Comparison of ENCODE assay signal across 15 cellular contexts in genomic region chr7:69892790-69893189, GRCh38.
"Had no signal": no experiment of that assay in that cellular context is flagged by ENCODE, and none has a peak within 500 bp of the region (broad histone marks: within the 10 kb centered on the region; RNA-seq: fewer than 3 reads in every experiment).

No MANE protein-coding gene starts in this region.

- H3K27me3 ChIP-seq: left lung had no signal

- H3K4me3 ChIP-seq: left lung, psoas muscle had no signal

- H3K36me3 Mint-ChIP-seq: activated CD4-positive, alpha-beta memory T cell treated with anti-CD3 and anti-CD28 coated beads for 36 hours; activated naive CD8-positive, alpha-beta T cell treated with anti-CD3 and anti-CD28 coated beads, Interleukin-2, amount 10 ng/mL, durations not matched to agents 7 days and 5 days; natural killer cell treated with Interleukin-12 subunit alpha and Interleukin-12 subunit beta and Interleukin-15 and Interleukin-18, amount 100 ng/mL, for 72 hours had no signal

- H3K27ac Mint-ChIP-seq: activated CD4-positive, alpha-beta memory T cell treated with anti-CD3 and anti-CD28 coated beads for 36 hours; activated naive CD8-positive, alpha-beta T cell treated with anti-CD3 and anti-CD28 coated beads, Interleukin-2, amount 10 ng/mL, durations not matched to agents 7 days and 5 days; natural killer cell treated with Interleukin-12 subunit alpha and Interleukin-12 subunit beta and Interleukin-15 and Interleukin-18, amount 100 ng/mL, for 72 hours had no signal

- H3K9me3 Mint-ChIP-seq: activated CD4-positive, alpha-beta memory T cell treated with anti-CD3 and anti-CD28 coated beads for 36 hours; natural killer cell treated with Interleukin-12 subunit alpha and Interleukin-12 subunit beta and Interleukin-15 and Interleukin-18, amount 100 ng/mL, for 72 hours had no signal

- H3K9me3 ChIP-seq: left lung, psoas muscle had no signal

- DNase-seq: activated CD4-positive, alpha-beta memory T cell treated with anti-CD3 and anti-CD28 coated beads for 36 hours; activated gamma-delta T cell treated with Interleukin-2 at 50 U/mL for 16 hours; activated naive CD8-positive, alpha-beta T cell treated with anti-CD3 and anti-CD28 coated beads, Interleukin-2, amount 10 ng/mL, durations not matched to agents 7 days and 5 days; activated T-cell treated with anti-CD3 and anti-CD28 coated beads, Interleukin-2, amount 50 U/mL, for 48 hours; anterior cingulate cortex; foreskin melanocyte; head of caudate nucleus; left lung; occipital lobe; psoas muscle; stimulated activated CD4-positive, alpha-beta T cell treated with anti-CD3 and anti-CD28 coated beads, Interleukin-12 subunit alpha, Interleukin-12 subunit beta, amount 100 ng/mL, for 4 hours; stimulated activated naive CD4-positive, alpha-beta T cell; substantia nigra; trophoblast cell had no signal

- ATAC-seq: left lung; natural killer cell treated with Interleukin-12 subunit alpha and Interleukin-12 subunit beta and Interleukin-15 and Interleukin-18, amount 100 ng/mL, for 72 hours; psoas muscle had no signal

- H3K36me3 ChIP-seq: left lung had no signal

- H3K4me3 Mint-ChIP-seq: activated CD4-positive, alpha-beta memory T cell treated with anti-CD3 and anti-CD28 coated beads for 36 hours; activated naive CD8-positive, alpha-beta T cell treated with anti-CD3 and anti-CD28 coated beads, Interleukin-2, amount 10 ng/mL, durations not matched to agents 7 days and 5 days; natural killer cell treated with Interleukin-12 subunit alpha and Interleukin-12 subunit beta and Interleukin-15 and Interleukin-18, amount 100 ng/mL, for 72 hours had no signal

- H3K27me3 Mint-ChIP-seq: activated CD4-positive, alpha-beta memory T cell treated with anti-CD3 and anti-CD28 coated beads for 36 hours; activated naive CD8-positive, alpha-beta T cell treated with anti-CD3 and anti-CD28 coated beads, Interleukin-2, amount 10 ng/mL, durations not matched to agents 7 days and 5 days; natural killer cell treated with Interleukin-12 subunit alpha and Interleukin-12 subunit beta and Interleukin-15 and Interleukin-18, amount 100 ng/mL, for 72 hours had no signal

- H3K27ac ChIP-seq: left lung, psoas muscle had no signal

- H3K4me1 ChIP-seq: left lung had no signal
